Comparison of ENCODE assay signal across 8 cellular contexts in the genomic region with DNA sequence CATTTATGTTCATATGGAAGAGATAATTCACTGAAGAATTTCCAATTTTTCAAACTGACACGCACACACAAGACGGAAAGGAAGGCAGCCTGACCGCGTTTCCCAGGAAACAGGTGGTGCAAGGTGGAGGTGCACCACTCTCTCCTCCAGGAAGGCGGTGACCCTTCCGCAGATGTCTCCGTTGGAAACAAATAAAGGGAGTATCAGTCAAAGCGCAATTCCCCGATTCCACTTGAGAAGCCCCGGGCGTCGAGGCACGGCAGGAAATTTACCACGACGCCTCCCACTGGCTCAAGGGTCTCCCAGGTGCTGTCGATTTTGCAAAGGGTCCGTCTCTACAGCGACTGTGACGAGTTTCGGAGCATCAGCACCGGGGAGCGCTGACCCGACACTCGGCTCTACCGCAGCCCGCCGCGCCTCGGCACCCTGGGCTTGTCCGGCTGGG. TPM values are rescaled to one million over a fixed set of nuclear protein-coding genes. Genes with fewer than 3 reads are reported as not detected.
DNase-seq lines count a peak whose midpoint lies in the region; ATAC-seq and TF ChIP-seq lines count a peak whose summit lies in the region.

No MANE protein-coding gene starts in this region.

- peaks cover 6% of the 10 kb centered on the region for H3K27me3 Mint-ChIP-seq in mesothelial cell of epicardium (ENCODE audit: low read depth)

- TF ChIP-seq CTCF in DND-41 (IDR thresholded peaks at IDR 0.05; ENCODE audit: borderline replicate concordance, extremely low read depth, low read length, poor library complexity, severe bottlenecking) (no peak), LNCaP clone FGC (IDR thresholded peaks at IDR 0.05; ENCODE audit: control insufficient read depth, extremely low read depth, insufficient read depth) (no peak), mammary epithelial cell (conservative IDR thresholded peaks at IDR 0.05 in 1 of 2, IDR thresholded peaks at IDR 0.05 in 1 of 2; ENCODE audit: extremely low read depth in 1 of 2, insufficient read depth in 1 of 2, low read depth in 1 of 2, low read length in 2 of 2) (no peak), mesothelial cell of epicardium (IDR thresholded peaks at IDR 0.05; ENCODE audit: unreplicated experiment) (no peak)

- BruUV-seq in mammary epithelial cell (replicated peaks; lab: Mats Ljungman, UMichigan) = no TSS peak

- H3K9me3 ChIP-seq in DND-41 (ENCODE audit: insufficient read depth, low read length, severe bottlenecking) (peaks cover 10% of the 10 kb centered on the region), mammary epithelial cell (replicated peaks; ENCODE audit: insufficient read depth, low read length) (no peaks in the 10 kb centered on the region)

- H4K20me1 ChIP-seq in DND-41 (ENCODE audit: insufficient read depth, low read length) = no peaks in the 10 kb centered on the region
- no peaks in the 10 kb centered on the region for H4K20me1 ChIP-seq in mammary epithelial cell (ENCODE audit: insufficient read depth, low read length)

- peaks cover 14% of the 10 kb centered on the region for H3K36me3 Mint-ChIP-seq in mesothelial cell of epicardium

- H3K27me3 ChIP-seq in DND-41 (ENCODE audit: insufficient read depth, low read length, poor library complexity) (no peaks in the 10 kb centered on the region), mammary epithelial cell (ENCODE audit: insufficient read depth, low read length) (peaks cover 8% of the 10 kb centered on the region)

- no peak for TF ChIP-seq POLR2A in GM18505 (IDR thresholded peaks at IDR 0.05; ENCODE audit: borderline replicate concordance, extremely low read depth, insufficient read depth, insufficient read length)

- H3K9me3 Mint-ChIP-seq in mesothelial cell of epicardium = no peaks in the 10 kb centered on the region

- no peak overlapping the region for H3K27ac ChIP-seq in DND-41 (ENCODE audit: low read length)
- H3K27ac ChIP-seq in mammary epithelial cell (ENCODE audit: insufficient read depth, low read depth, low read length) = peak overlapping the region; percentile 14

- peak overlapping the region; percentile 77 for H3K4me3 Mint-ChIP-seq in mesothelial cell of epicardium

- intact Hi-C loops in mammary epithelial cell (cut with micrococcal nuclease) = loop anchor here (5.0 kb wide), 1 partner anchor 173 kb away; no protein-coding TSS in a partner anchor

- in situ Hi-C loops in mammary epithelial cell (cut with MboI; ENCODE audit: low sequenced_read_pairs in 2 of 2) = no loop called here

- no peak for ATAC-seq in DND-41 (ENCODE audit: insufficient read depth, low read depth)
- no peak for ATAC-seq in GM18505 (IDR thresholded peaks at IDR 0.05; ENCODE audit: unreplicated experiment)

- H2AFZ ChIP-seq in DND-41 (ENCODE audit: low read depth, low read length) (peak overlapping the region; percentile 88), mammary epithelial cell (ENCODE audit: low read depth, low read length) (peak overlapping the region; percentile 98)

- H3K36me3 ChIP-seq in DND-41 (ENCODE audit: insufficient read depth, low read length) = no peaks in the 10 kb centered on the region
- H3K36me3 ChIP-seq in mammary epithelial cell (ENCODE audit: insufficient read depth, low read length) = no peaks in the 10 kb centered on the region

- H3K4me2 ChIP-seq in DND-41 (ENCODE audit: insufficient read depth, low read length) (peak overlapping the region; percentile 94), mammary epithelial cell (ENCODE audit: insufficient read depth, low read depth, low read length) (peak overlapping the region; percentile 100)

- H3K9ac ChIP-seq in DND-41 (ENCODE audit: low read depth, low read length) (peak overlapping the region; percentile 75), mammary epithelial cell (ENCODE audit: insufficient read depth, low read length) (peak overlapping the region; percentile 58)

- WGBS in mammary epithelial cell (ENCODE audit: low coverage, missing lambda C conversion rate) = 10% methylated on average over 14 of the region's 30 CpGs

- peak overlapping the region; percentile 82 for H3K27ac Mint-ChIP-seq in mesothelial cell of epicardium

- dilution Hi-C loops in mammary epithelial cell (cut with HindIII; ENCODE audit: low sequenced_read_pairs) = no loop called here

- H3K4me1 ChIP-seq in DND-41 (ENCODE audit: insufficient read depth, low read length) (peaks cover 21% of the 10 kb centered on the region), mammary epithelial cell (ENCODE audit: insufficient read depth, low read length) (peaks cover 18% of the 10 kb centered on the region)

- peak overlapping the region in 1 of 2 experiments; percentile 71; a peak in 3 of 4 replicates for H3K4me3 ChIP-seq in DND-41 (ENCODE audit: low read depth in 1 of 2, low read length in 2 of 2)
- peak overlapping the region; percentile 80 for H3K4me3 ChIP-seq in LNCaP clone FGC (ENCODE audit: low read depth, low read length)
- peak overlapping the region; percentile 70 to 84 (median 76) for H3K4me3 ChIP-seq in mammary epithelial cell (replicated peaks in 1 of 3; ENCODE audit: insufficient read depth in 1 of 3, low read depth in 2 of 3, low read length in 3 of 3)

- 0 out of 2 replicates have a peak, but pooled peaks cover 4% of the 10 kb centered on the region for H3K79me2 ChIP-seq in DND-41 (ENCODE audit: insufficient read depth, low read length)
- peaks cover 16% of the 10 kb centered on the region for H3K79me2 ChIP-seq in mammary epithelial cell (ENCODE audit: insufficient read depth, low read length)

- no peak for DNase-seq in DND-41
- DNase-seq in LNCaP clone FGC (ENCODE audit: low read depth) = no peak
- DNase-seq in mammary epithelial cell = no peak
- no peak for DNase-seq in mesothelial cell of epicardium (ENCODE audit: low spot score in 2 of 2, unreplicated experiment in 2 of 2)
- DNase-seq in globus pallidus (ENCODE audit: low spot score) = no peak
- no peak for DNase-seq in hepatic stellate cell (ENCODE audit: low spot score)
- no peak for DNase-seq in AG08396 (ENCODE audit: low spot score)

- H3K4me1 Mint-ChIP-seq in mesothelial cell of epicardium = peaks cover 26% of the 10 kb centered on the region

- CTCF ChIA-PET in mammary epithelial cell (lab: Charles Lee; ENCODE audit: low non-redundant PET) = no interaction called here

RNA-seq across cellular contexts. Expression of a gene that starts 0.8 kb away (rescaled TPM):
- 10 to 100 TPM; 14.7 to 14.8 TPM for total RNA-seq in mammary epithelial cell
- polyA plus RNA-seq in mammary epithelial cell = 3.4 TPM
- polyA minus RNA-seq in mammary epithelial cell = 2.3 TPM
- 10.7 to 11.5 TPM (median 10.8 TPM) in 3 replicates for total RNA-seq in mesothelial cell of epicardium

RNA-seq across cellular contexts. Expression of a gene that starts 53.6 kb away (rescaled TPM):
- total RNA-seq in mammary epithelial cell (10 to 100 TPM in 1 of 2 donors, 1 to 10 TPM in 1; 7.8 to 12.8 TPM), mesothelial cell of epicardium (50.2 to 57.7 TPM (median 52.1 TPM) in 3 replicates)
- polyA plus RNA-seq in mammary epithelial cell = 4.7 TPM
- polyA minus RNA-seq in mammary epithelial cell = 12.5 TPM
